ENCODE assay signal across 8 cellular contexts in the genomic region with DNA sequence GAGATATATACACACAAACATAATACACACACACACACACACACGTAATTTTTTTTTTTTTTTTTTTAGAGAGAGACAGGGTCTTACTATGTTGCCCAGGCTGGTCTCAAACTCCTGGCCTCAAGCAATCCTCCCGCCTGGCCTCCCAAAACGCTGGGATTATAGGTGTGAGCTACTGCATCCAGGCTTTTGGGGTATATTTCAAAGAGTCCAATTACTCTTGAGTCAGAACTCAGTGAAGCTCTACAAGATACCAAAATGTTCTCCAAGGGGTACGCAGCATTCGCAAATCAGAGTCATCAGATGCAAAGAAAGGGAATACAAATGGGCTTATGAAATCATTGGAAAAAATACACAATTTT. TPM values are rescaled to one million over a fixed set of nuclear protein-coding genes. Genes with fewer than 3 reads are reported as not detected.
DNase-seq lines count a peak whose midpoint lies in the region; ATAC-seq, FAIRE-seq and TF ChIP-seq lines count a peak whose summit lies in the region.

No MANE protein-coding gene starts in this region.

- H3K4me3 ChIP-seq in KMS-11 (IDR thresholded peaks at IDR 0.05; ENCODE audit: insufficient read depth, low read depth, low read length) (no peak overlapping the region), endothelial cell of umbilical vein (replicated peaks in 1 of 3; ENCODE audit: insufficient read depth in 1 of 3, low read depth in 1 of 3, low read length in 3 of 3) (no peak overlapping the region)

- BruUV-seq in endothelial cell of umbilical vein (replicated peaks; lab: Mats Ljungman, UMichigan): no TSS peak

- TF ChIP-seq CTCF in KMS-11 (conservative IDR thresholded peaks at IDR 0.05; ENCODE audit: low read depth, low read length) (no peak), endothelial cell of umbilical vein (IDR thresholded peaks at IDR 0.05; ENCODE audit: extremely low read depth in 1 of 2, insufficient read depth in 1 of 2, low read depth in 1 of 2, low read length in 2 of 2) (no peak)

- H3K27ac ChIP-seq in KMS-11: no peak overlapping the region
- peak overlapping the region; percentile 96 for H3K27ac ChIP-seq in endothelial cell of umbilical vein (ENCODE audit: insufficient read depth, low read depth, low read length)

- H3K79me2 ChIP-seq in KMS-11 (ENCODE audit: insufficient read depth, low read depth): no peaks in the 10 kb centered on the region
- no peaks in the 10 kb centered on the region for H3K79me2 ChIP-seq in endothelial cell of umbilical vein (ENCODE audit: control insufficient read depth, insufficient read depth, low read length)

- H3K4me1 ChIP-seq in KMS-11 (ENCODE audit: low read depth, poor library complexity, severe bottlenecking): peaks cover 20% of the 10 kb centered on the region
- peaks cover 44% of the 10 kb centered on the region for H3K4me1 ChIP-seq in endothelial cell of umbilical vein (ENCODE audit: control insufficient read depth, extremely low read depth, insufficient read depth, low read length)

- H3K36me3 ChIP-seq in KMS-11 (ENCODE audit: insufficient read depth): no peaks in the 10 kb centered on the region
- no peaks in the 10 kb centered on the region for H3K36me3 ChIP-seq in endothelial cell of umbilical vein (ENCODE audit: control insufficient read depth in 2 of 2, extremely low read depth in 1 of 2, insufficient read depth in 2 of 2, low read length in 2 of 2)

- no peaks in the 10 kb centered on the region for H3K27me3 ChIP-seq in KMS-11 (ENCODE audit: insufficient read depth, low read depth)
- H3K27me3 ChIP-seq in endothelial cell of umbilical vein (ENCODE audit: control insufficient read depth in 2 of 2, insufficient read depth in 2 of 2, low read length in 2 of 2): no peaks in the 10 kb centered on the region

- no peaks in the 10 kb centered on the region for H3K36me3 Mint-ChIP-seq in stimulated activated memory B cell treated with anti-CD40 and anti-IgM and Interleukin-4, amounts not matched to agents 10 μg/mL and 1 μg/mL and 100 μg/mL, for 72 hours

- H3K4me1 Mint-ChIP-seq in stimulated activated memory B cell treated with anti-CD40 and anti-IgM and Interleukin-4, amounts not matched to agents 10 μg/mL and 1 μg/mL and 100 μg/mL, for 72 hours: peaks cover 39% of the 10 kb centered on the region

- H3K27me3 Mint-ChIP-seq in stimulated activated memory B cell treated with anti-CD40 and anti-IgM and Interleukin-4, amounts not matched to agents 10 μg/mL and 1 μg/mL and 100 μg/mL, for 72 hours: no peaks in the 10 kb centered on the region

- CTCF ChIA-PET in endothelial cell of umbilical vein (lab: Charles Lee): interaction anchor here (0.7 to 1.8 kb wide), 3 partner anchors 24 to 452 kb away, joined by 3 to 7 read pairs (median 3); a partner anchor contains a TSS

- H3K4me3 Mint-ChIP-seq in stimulated activated memory B cell treated with anti-CD40 and anti-IgM and Interleukin-4, amounts not matched to agents 10 μg/mL and 1 μg/mL and 100 μg/mL, for 72 hours: no peak overlapping the region

- intact Hi-C loops in endothelial cell of umbilical vein (cut with micrococcal nuclease): loop anchor here (5.0 kb wide), 1 partner anchor 415 kb away; no protein-coding TSS in a partner anchor

- no peaks in the 10 kb centered on the region for H4K20me1 ChIP-seq in KMS-11 (ENCODE audit: insufficient read depth)
- no peaks in the 10 kb centered on the region for H4K20me1 ChIP-seq in endothelial cell of umbilical vein (replicated peaks; ENCODE audit: control insufficient read depth, extremely low read depth, insufficient read depth, low read length)

- ATAC-seq in GM21447 (IDR thresholded peaks at IDR 0.05; ENCODE audit: unreplicated experiment): peak; percentile 2
- peak; percentile 40 for ATAC-seq in stimulated activated memory B cell treated with anti-CD40 and anti-IgM and Interleukin-4, amounts not matched to agents 10 μg/mL and 1 μg/mL and 100 μg/mL, for 72 hours
- no peak for ATAC-seq in HG03045 (IDR thresholded peaks at IDR 0.05; ENCODE audit: unreplicated experiment)
- no peak for ATAC-seq in HG03139 (IDR thresholded peaks at IDR 0.05; ENCODE audit: unreplicated experiment)

- no peaks in the 10 kb centered on the region for H3K9me3 ChIP-seq in endothelial cell of umbilical vein (replicated peaks; ENCODE audit: control insufficient read depth, insufficient read depth, low read length)

- DNase-seq in endothelial cell of umbilical vein (ENCODE audit: low read depth, low spot score): no peak
- no peak for DNase-seq in NCI-H2029 (lab: John Stamatoyannopoulos, UW)
- no peak for DNase-seq in stimulated activated CD4-positive, alpha-beta T cell treated with anti-CD3 and anti-CD28 coated beads, Interleukin-2, amount 100 ng/mL, for 24 hours

- H3K9me3 Mint-ChIP-seq in stimulated activated memory B cell treated with anti-CD40 and anti-IgM and Interleukin-4, amounts not matched to agents 10 μg/mL and 1 μg/mL and 100 μg/mL, for 72 hours: no peaks in the 10 kb centered on the region

- dilution Hi-C loops in endothelial cell of umbilical vein (cut with MboI; ENCODE audit: extremely low pct_ligation_motif_present, low sequenced_read_pairs): no loop called here

- POLR2A ChIA-PET in endothelial cell of umbilical vein (lab: Charles Lee): interaction anchor here (0.7 to 4.9 kb wide), 3 partner anchors 49 to 69 kb away, joined by 4 to 20 read pairs (median 6); a partner anchor contains a TSS

- H3K9ac ChIP-seq in KMS-11 (no peak overlapping the region), endothelial cell of umbilical vein (replicated peaks; ENCODE audit: extremely low read depth, insufficient read depth, low read length) (peak overlapping the region; percentile 66)

- TF ChIP-seq POLR2A in endothelial cell of umbilical vein (IDR thresholded peaks at IDR 0.05; ENCODE audit: low read depth, low read length): no peak

- peak overlapping the region; percentile 81 for H3K27ac Mint-ChIP-seq in stimulated activated memory B cell treated with anti-CD40 and anti-IgM and Interleukin-4, amounts not matched to agents 10 μg/mL and 1 μg/mL and 100 μg/mL, for 72 hours

- H3K4me2 ChIP-seq in KMS-11 (0 out of 2 replicates have a peak overlapping the region, but pooled peaks have one; percentile 5), endothelial cell of umbilical vein (ENCODE audit: insufficient read depth, low read length) (peak overlapping the region; percentile 26)

- H3K9me1 ChIP-seq in endothelial cell of umbilical vein (replicated peaks; ENCODE audit: control insufficient read depth, extremely low read depth, insufficient read depth, low read length): no peaks in the 10 kb centered on the region

- FAIRE-seq in endothelial cell of umbilical vein (lab: Jason Lieb, UNC): no peak

- 0 out of 2 replicates have a peak overlapping the region, but pooled peaks have one; percentile 12 for H2AFZ ChIP-seq in KMS-11 (ENCODE audit: low read depth)
- H2AFZ ChIP-seq in endothelial cell of umbilical vein (ENCODE audit: low read depth, low read length): no peak overlapping the region

TF ChIP-seq in endothelial cell of umbilical vein, 7 proteins besides CTCF, POLR2A, EP300 and RAD21:
- TF ChIP-seq MYC (IDR thresholded peaks at IDR 0.05; ENCODE audit: low read depth, low read length) (no peak), POLR2AphosphoS5 (IDR thresholded peaks at IDR 0.05; ENCODE audit: insufficient read depth, low read depth, low read length) (no peak), EZH2 (IDR thresholded peaks at IDR 0.05; ENCODE audit: borderline replicate concordance, low read depth, low read length, severe bottlenecking) (no peak), FOS (IDR thresholded peaks at IDR 0.05; ENCODE audit: borderline replicate concordance, insufficient read depth, low read length) (no peak), JUN (IDR thresholded peaks at IDR 0.05; ENCODE audit: borderline replicate concordance, insufficient read depth, insufficient read length, low read depth) (no peak), GATA2 (IDR thresholded peaks at IDR 0.05; ENCODE audit: insufficient read depth, insufficient read length, low read depth, low read length) (no peak)
- TF ChIP-seq, protein P1, sequence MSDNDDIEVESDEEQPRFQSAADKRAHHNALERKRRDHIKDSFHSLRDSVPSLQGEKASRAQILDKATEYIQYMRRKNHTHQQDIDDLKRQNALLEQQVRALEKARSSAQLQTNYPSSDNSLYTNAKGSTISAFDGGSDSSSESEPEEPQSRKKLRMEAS (IDR thresholded peaks at IDR 0.05; ENCODE audit: insufficient read depth, insufficient read length): no peak
TF ChIP-seq in endothelial cell of umbilical vein: peak in this region for 0.

RNA-seq across cellular contexts. Expression of a gene that starts 54.0 kb away (rescaled TPM):
- total RNA-seq in endothelial cell of umbilical vein: 26.8 and 30.8 TPM in 2 replicates
- 13.8 and 14.1 TPM in 2 replicates for polyA plus RNA-seq in endothelial cell of umbilical vein
- 9.5 and 10.7 TPM in 2 replicates for polyA plus RNA-seq in endothelial cell of umbilical vein (2011; cell fraction: cytosol; rRNA removed)
- 12.0 and 13.5 TPM in 2 replicates for polyA plus RNA-seq in endothelial cell of umbilical vein (2011; cell fraction: nucleus; rRNA removed)
- polyA plus RNA-seq in endothelial cell of umbilical vein (2012): 15.9 and 23.2 TPM in 2 replicates
- polyA minus RNA-seq in endothelial cell of umbilical vein: 12.6 and 18.0 TPM in 2 replicates
- polyA minus RNA-seq in endothelial cell of umbilical vein (2011; cell fraction: cytosol; rRNA and poly(A)+ RNA removed): 6.0 TPM
- polyA minus RNA-seq in endothelial cell of umbilical vein (2011; cell fraction: nucleus; rRNA and poly(A)+ RNA removed): 23.9 and 38.3 TPM in 2 replicates

Comparison
In these comparisons a context has a peak if more than half of its experiments do, and no peak if none do; other contexts are left out.
1. ATAC-seq: peak in GM21447 (single experiment) and stimulated activated memory B cell treated with anti-CD40 and anti-IgM and Interleukin-4, amounts not matched to agents 10 μg/mL and 1 μg/mL and 100 μg/mL, for 72 hours (single experiment); none in HG03045 (single experiment) and HG03139 (single experiment).